ENCODE assay signal across 1 cellular context in the genomic region with DNA sequence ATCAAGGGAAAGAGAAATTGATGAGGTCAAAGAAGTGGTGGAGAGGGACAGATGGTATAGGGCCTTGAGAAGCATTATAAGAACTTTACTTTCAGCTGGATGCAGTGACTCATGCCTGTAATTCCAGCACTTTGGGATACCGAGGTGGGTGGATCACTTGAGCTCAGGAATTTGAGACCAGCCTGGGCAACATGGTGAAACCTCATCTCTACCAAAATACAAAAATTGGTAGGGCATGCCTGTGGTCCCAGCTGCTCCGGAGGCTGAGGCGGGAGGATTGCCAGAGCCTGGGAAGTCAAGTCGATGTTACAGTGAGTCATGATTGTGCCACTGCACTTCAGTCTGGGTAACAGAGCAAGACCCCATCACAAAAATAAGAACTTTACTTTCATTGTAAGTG.
TF ChIP-seq lines count a peak whose summit lies in the region.

No MANE protein-coding gene starts in this region.

TF ChIP-seq in HCT116, 20 proteins besides CTCF, POLR2A, EP300 and RAD21:
- TF ChIP-seq SIN3A (IDR thresholded peaks at IDR 0.05; ENCODE audit: low read depth) (no peak), EGR1 (IDR thresholded peaks at IDR 0.05; ENCODE audit: low read depth) (0 out of 2 replicates have a peak, but pooled peaks have one; percentile 7), FOSL1 (IDR thresholded peaks at IDR 0.05; ENCODE audit: low read depth) (peak; percentile 38; the same call in 1 of the 2 replicates), JUND (IDR thresholded peaks at IDR 0.05) (peak; percentile 34; the same call in 1 of the 2 replicates)
